ENCODE assay signal across 10 cellular contexts in genomic region chr16:85004587-85005205, GRCh38. TPM values are rescaled to one million over a fixed set of nuclear protein-coding genes. Genes with fewer than 3 reads are reported as not detected.
DNase-seq lines count a peak whose midpoint lies in the region; TF ChIP-seq lines count a peak whose summit lies in the region.
"Had no signal": no experiment of that assay in that cellular context is flagged by ENCODE, and none has a peak within 500 bp of the region (broad histone marks: within the 10 kb centered on the region; RNA-seq: fewer than 3 reads in every experiment).

No MANE protein-coding gene starts in this region.

- H3K27me3 ChIP-seq in vagina: no peaks in the 10 kb centered on the region

- H3K9me2 ChIP-seq in OCI-LY7 (ENCODE audit: insufficient read depth, low read length): no peaks in the 10 kb centered on the region

- no TSS peak for BruUV-seq in OCI-LY7 (replicated peaks; lab: Mats Ljungman, UMichigan)

- POLR2A ChIA-PET in OCI-LY7 (lab: Charles Lee): interaction anchor here (0.6 kb wide), 1 partner anchor 249 kb away, joined by 3 read pairs; no protein-coding TSS in a partner anchor

- peaks cover 51% of the 10 kb centered on the region for H3K4me1 ChIP-seq in mesodermal cell (ENCODE audit: control insufficient read depth, insufficient read depth, low read length, poor library complexity, severe bottlenecking)
- peaks cover 99% of the 10 kb centered on the region for H3K4me1 ChIP-seq in vagina
- H3K4me1 ChIP-seq in OCI-LY7 (ENCODE audit: insufficient read depth, low read length, poor library complexity, severe bottlenecking): peaks cover 8% of the 10 kb centered on the region

- 0 out of 2 replicates have a peak, but pooled peaks cover 10% of the 10 kb centered on the region for H4K20me1 ChIP-seq in OCI-LY7 (ENCODE audit: insufficient read depth, low read length)

- no peak overlapping the region for H3K4me3 ChIP-seq in mesodermal cell (ENCODE audit: extremely low read depth, insufficient read depth, low read length, poor library complexity, severe bottlenecking)
- H3K4me3 ChIP-seq in vagina: no peak overlapping the region
- no peak overlapping the region for H3K4me3 ChIP-seq in OCI-LY7 (ENCODE audit: low read depth, low read length, poor library complexity, severe bottlenecking)

- H3K9me3 ChIP-seq in mesodermal cell (ENCODE audit: control insufficient read depth, low read length): no peaks in the 10 kb centered on the region
- H3K9me3 ChIP-seq in vagina: no peaks in the 10 kb centered on the region
- H3K9me3 ChIP-seq in OCI-LY7 (ENCODE audit: low read length): no peaks in the 10 kb centered on the region

- H3K36me3 ChIP-seq in mesodermal cell (ENCODE audit: control insufficient read depth, insufficient read depth, low read length) (peaks cover 34% of the 10 kb centered on the region), vagina (no peaks in the 10 kb centered on the region), OCI-LY7 (ENCODE audit: insufficient read depth, low read length) (peaks cover 16% of the 10 kb centered on the region; the same call in 1 of the 2 replicates)

- H3K27ac ChIP-seq in mesodermal cell (ENCODE audit: low read depth, low read length, severe bottlenecking): peak overlapping the region; percentile 83
- H3K27ac ChIP-seq in vagina: peak overlapping the region; percentile 88
- H3K27ac ChIP-seq in OCI-LY7 (ENCODE audit: low read depth, low read length, poor library complexity, severe bottlenecking): no peak overlapping the region
- H3K27ac ChIP-seq: 22Rv1 had no signal

- no peak overlapping the region for H3K4me2 ChIP-seq in OCI-LY7 (ENCODE audit: low read length)

- H3K27ac Mint-ChIP-seq in activated CD4-positive, alpha-beta T cell treated with anti-CD3 and anti-CD28 coated beads, Interleukin-2, amount 10 ng/mL, durations not matched to agents 24 days and 14 days: peak overlapping the region; percentile 30

- TF ChIP-seq CTCF in vagina (IDR thresholded peaks at IDR 0.05): no peak
- TF ChIP-seq CTCF in OCI-LY7 (conservative IDR thresholded peaks at IDR 0.05; ENCODE audit: low read length): no peak

- no peaks in the 10 kb centered on the region for H3K27me3 Mint-ChIP-seq in activated CD4-positive, alpha-beta T cell treated with anti-CD3 and anti-CD28 coated beads, Interleukin-2, amount 10 ng/mL, durations not matched to agents 24 days and 14 days

- TF ChIP-seq POLR2A in vagina (IDR thresholded peaks at IDR 0.05): no peak

- H3K36me3 Mint-ChIP-seq in activated CD4-positive, alpha-beta T cell treated with anti-CD3 and anti-CD28 coated beads, Interleukin-2, amount 10 ng/mL, durations not matched to agents 24 days and 14 days (ENCODE audit: low read depth): peaks cover 14% of the 10 kb centered on the region

- no peaks in the 10 kb centered on the region for H3K9me3 Mint-ChIP-seq in activated CD4-positive, alpha-beta T cell treated with anti-CD3 and anti-CD28 coated beads, Interleukin-2, amount 10 ng/mL, durations not matched to agents 24 days and 14 days

- H2AFZ ChIP-seq in OCI-LY7 (ENCODE audit: low read length): no peak overlapping the region

- DNase-seq in activated CD4-positive, alpha-beta T cell treated with anti-CD3 and anti-CD28 coated beads, Interleukin-2, amount 10 ng/mL, durations not matched to agents 24 days and 14 days: no peak
- no peak for DNase-seq in activated CD4-positive, alpha-beta T cell treated with anti-CD3 and anti-CD28 coated beads for 1 hour
- DNase-seq in dedifferentiated amniotic fluid mesenchymal stem cell (ENCODE audit: extremely low spot score) (peak; percentile 83), vagina (ENCODE audit: extremely low spot score in 2 of 2) (no peak), NCI-H1048 (lab: John Stamatoyannopoulos, UW) (no peak), OCI-LY7 (ENCODE audit: low spot score) (no peak)
- no peak for DNase-seq in activated CD8-positive, alpha-beta memory T cell treated with anti-CD3 and anti-CD28 coated beads, Interleukin-2, amount 50 U/mL, for 4 hours
- DNase-seq: NCI-H2227 treated with DMSO at 0.1 percent for 48 hours had no signal

- intact Hi-C loops in activated CD4-positive, alpha-beta T cell treated with anti-CD3 and anti-CD28 coated beads, Interleukin-2, amount 10 ng/mL, durations not matched to agents 24 days and 14 days (cut with micrococcal nuclease): no loop called here
- intact Hi-C loops in vagina (cut with DNase I): no loop called here
- intact Hi-C loops in OCI-LY7 (cut with micrococcal nuclease; ENCODE audit: unreplicated experiment): no loop called here

- H3K79me2 ChIP-seq in OCI-LY7 (ENCODE audit: insufficient read depth, low read depth, low read length): peaks cover 38% of the 10 kb centered on the region; the same call in 1 of the 2 replicates

- no peak overlapping the region for H3K4me3 Mint-ChIP-seq in activated CD4-positive, alpha-beta T cell treated with anti-CD3 and anti-CD28 coated beads, Interleukin-2, amount 10 ng/mL, durations not matched to agents 24 days and 14 days

- CTCF ChIA-PET in OCI-LY7 (lab: Charles Lee; ENCODE audit: unreplicated experiment): interaction anchor here (0.6 kb wide), 1 partner anchor 14 kb away, joined by 3 read pairs; no protein-coding TSS in a partner anchor

- peaks cover 42% of the 10 kb centered on the region for H3K4me1 Mint-ChIP-seq in activated CD4-positive, alpha-beta T cell treated with anti-CD3 and anti-CD28 coated beads, Interleukin-2, amount 10 ng/mL, durations not matched to agents 24 days and 14 days

- WGBS in mesodermal cell (ENCODE audit: insufficient coverage in 2 of 2), 2 experiments: 82 to 88% methylated on average over 7 to 8 of the region's 10 CpGs

RNA-seq across cellular contexts. Expression of gene ZDHHC7, which starts 6.6 kb away (rescaled TPM):
- 28.9 and 30.8 TPM in 2 replicates for total RNA-seq in activated CD4-positive, alpha-beta T cell treated with anti-CD3 and anti-CD28 coated beads, Interleukin-2, amount 10 ng/mL, durations not matched to agents 24 days and 14 days
- 39.8 TPM for polyA plus RNA-seq in mesodermal cell (2013, experiment 1 of 2)
- 32.8 TPM for polyA plus RNA-seq in mesodermal cell (2013, experiment 2 of 2)
- total RNA-seq in vagina (37.3 TPM), OCI-LY7 (2022) (22.5 and 24.1 TPM in 2 replicates)
- total RNA-seq in OCI-LY7 (2014; rRNA removed; shearing (Covaris generic)): 17.3 and 24.3 TPM in 2 replicates

RNA-seq across cellular contexts. Expression of gene KIAA0513, which starts 22.9 kb away (rescaled TPM):
- 10.6 and 12.1 TPM in 2 replicates for total RNA-seq in activated CD4-positive, alpha-beta T cell treated with anti-CD3 and anti-CD28 coated beads, Interleukin-2, amount 10 ng/mL, durations not matched to agents 24 days and 14 days
- 3.7 TPM for polyA plus RNA-seq in mesodermal cell (2013, experiment 1 of 2)
- 5.5 TPM for polyA plus RNA-seq in mesodermal cell (2013, experiment 2 of 2)
- total RNA-seq in vagina (26.8 TPM), OCI-LY7 (2022) (0.88 and 1.3 TPM in 2 replicates)
- total RNA-seq in OCI-LY7 (2014; rRNA removed; shearing (Covaris generic)): 0.59 and 4.8 TPM in 2 replicates
